4 cellular contexts compared by ENCODE assay signal in the genomic region with DNA sequence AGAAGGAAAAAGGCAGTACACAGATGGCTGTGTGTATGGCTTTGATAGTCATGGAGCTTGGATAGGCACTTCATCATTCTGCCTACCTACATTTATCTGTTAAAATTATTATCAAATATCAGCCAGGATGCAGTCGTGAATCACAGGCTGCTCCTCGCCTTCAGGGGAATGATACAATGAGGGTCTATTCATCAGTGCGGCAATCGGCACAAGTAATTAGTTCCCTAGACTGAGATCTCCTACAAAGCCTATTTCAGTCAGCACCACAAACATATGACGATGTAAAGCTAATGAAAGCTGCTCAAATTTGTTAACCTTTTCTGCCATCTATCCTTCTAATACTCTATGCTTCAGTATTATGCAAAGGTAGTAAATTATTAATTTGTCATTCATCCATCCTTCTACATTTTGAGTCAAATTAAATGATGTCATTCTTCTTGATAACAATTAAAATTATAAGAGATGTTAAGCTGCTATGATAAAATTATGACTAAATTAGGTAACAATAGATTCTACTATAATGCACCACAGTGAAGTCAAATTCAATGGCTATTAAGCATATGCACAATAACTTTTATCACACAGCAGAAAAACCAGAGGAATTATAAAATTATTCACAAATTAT.
TF ChIP-seq lines count a peak whose summit lies in the region.

No MANE protein-coding gene starts in this region.

TF ChIP-seq in SK-N-SH, 30 proteins besides CTCF, POLR2A, EP300 and RAD21:
- TF ChIP-seq, protein P1, sequence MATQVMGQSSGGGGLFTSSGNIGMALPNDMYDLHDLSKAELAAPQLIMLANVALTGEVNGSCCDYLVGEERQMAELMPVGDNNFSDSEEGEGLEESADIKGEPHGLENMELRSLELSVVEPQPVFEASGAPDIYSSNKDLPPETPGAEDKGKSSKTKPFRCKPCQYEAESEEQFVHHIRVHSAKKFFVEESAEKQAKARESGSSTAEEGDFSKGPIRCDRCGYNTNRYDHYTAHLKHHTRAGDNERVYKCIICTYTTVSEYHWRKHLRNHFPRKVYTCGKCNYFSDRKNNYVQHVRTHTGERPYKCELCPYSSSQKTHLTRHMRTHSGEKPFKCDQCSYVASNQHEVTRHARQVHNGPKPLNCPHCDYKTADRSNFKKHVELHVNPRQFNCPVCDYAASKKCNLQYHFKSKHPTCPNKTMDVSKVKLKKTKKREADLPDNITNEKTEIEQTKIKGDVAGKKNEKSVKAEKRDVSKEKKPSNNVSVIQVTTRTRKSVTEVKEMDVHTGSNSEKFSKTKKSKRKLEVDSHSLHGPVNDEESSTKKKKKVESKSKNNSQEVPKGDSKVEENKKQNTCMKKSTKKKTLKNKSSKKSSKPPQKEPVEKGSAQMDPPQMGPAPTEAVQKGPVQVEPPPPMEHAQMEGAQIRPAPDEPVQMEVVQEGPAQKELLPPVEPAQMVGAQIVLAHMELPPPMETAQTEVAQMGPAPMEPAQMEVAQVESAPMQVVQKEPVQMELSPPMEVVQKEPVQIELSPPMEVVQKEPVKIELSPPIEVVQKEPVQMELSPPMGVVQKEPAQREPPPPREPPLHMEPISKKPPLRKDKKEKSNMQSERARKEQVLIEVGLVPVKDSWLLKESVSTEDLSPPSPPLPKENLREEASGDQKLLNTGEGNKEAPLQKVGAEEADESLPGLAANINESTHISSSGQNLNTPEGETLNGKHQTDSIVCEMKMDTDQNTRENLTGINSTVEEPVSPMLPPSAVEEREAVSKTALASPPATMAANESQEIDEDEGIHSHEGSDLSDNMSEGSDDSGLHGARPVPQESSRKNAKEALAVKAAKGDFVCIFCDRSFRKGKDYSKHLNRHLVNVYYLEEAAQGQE (IDR thresholded peaks at IDR 0.05; ENCODE audit: low read depth, low read length), result no peak
- TF ChIP-seq GATA2 (CRISPR knock-in tag; IDR thresholded peaks at IDR 0.05), result 0 out of 2 replicates have a peak, but pooled peaks have one; percentile 32
TF ChIP-seq in SK-N-SH: peak in this region for 1.

TF ChIP-seq in SK-N-SH treated with all-trans-retinoic acid at 6 μM for 48 hours, 23 proteins besides CTCF, POLR2A, EP300 and RAD21 (continued from another document):
- TF ChIP-seq, protein P2, sequence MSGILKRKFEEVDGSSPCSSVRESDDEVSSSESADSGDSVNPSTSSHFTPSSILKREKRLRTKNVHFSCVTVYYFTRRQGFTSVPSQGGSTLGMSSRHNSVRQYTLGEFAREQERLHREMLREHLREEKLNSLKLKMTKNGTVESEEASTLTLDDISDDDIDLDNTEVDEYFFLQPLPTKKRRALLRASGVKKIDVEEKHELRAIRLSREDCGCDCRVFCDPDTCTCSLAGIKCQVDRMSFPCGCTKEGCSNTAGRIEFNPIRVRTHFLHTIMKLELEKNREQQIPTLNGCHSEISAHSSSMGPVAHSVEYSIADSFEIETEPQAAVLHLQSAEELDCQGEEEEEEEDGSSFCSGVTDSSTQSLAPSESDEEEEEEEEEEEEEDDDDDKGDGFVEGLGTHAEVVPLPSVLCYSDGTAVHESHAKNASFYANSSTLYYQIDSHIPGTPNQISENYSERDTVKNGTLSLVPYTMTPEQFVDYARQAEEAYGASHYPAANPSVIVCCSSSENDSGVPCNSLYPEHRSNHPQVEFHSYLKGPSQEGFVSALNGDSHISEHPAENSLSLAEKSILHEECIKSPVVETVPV (CRISPR knock-in tag; IDR thresholded peaks at IDR 0.05), result no peak
TF ChIP-seq in SK-N-SH treated with all-trans-retinoic acid at 6 μM for 48 hours: peak in this region for 0.

TF ChIP-seq in HEK293, 187 proteins besides CTCF, POLR2A, EP300 and RAD21:
- TF ChIP-seq ZNF707 (tag by site-specific recombination; IDR thresholded peaks at IDR 0.05), result no peak
- 0 out of 2 replicates have a peak, but pooled peaks have one; percentile 48 for TF ChIP-seq ZBTB17 (tag by site-specific recombination; IDR thresholded peaks at IDR 0.05)
- TF ChIP-seq ATF2 (tag by site-specific recombination; IDR thresholded peaks at IDR 0.05; ENCODE audit: low read depth), result peak; percentile 70
TF ChIP-seq in HEK293: peak in this region for 2.

TF ChIP-seq in K562, 482 proteins besides CTCF, POLR2A, EP300 and RAD21:
- TF ChIP-seq CGGBP1 (CRISPR knock-in tag; IDR thresholded peaks at IDR 0.05), result no peak
- TF ChIP-seq CAMTA2 (CRISPR knock-in tag; conservative IDR thresholded peaks at IDR 0.05), result no peak
- no peak for TF ChIP-seq BRD9 (IDR thresholded peaks at IDR 0.05; ENCODE audit: low read depth, partially characterized antibody)
- TF ChIP-seq TRIM24 (IDR thresholded peaks at IDR 0.05), result no peak
- no peak for TF ChIP-seq BACH1 (tag; IDR thresholded peaks at IDR 0.05)
- TF ChIP-seq, protein P3, sequence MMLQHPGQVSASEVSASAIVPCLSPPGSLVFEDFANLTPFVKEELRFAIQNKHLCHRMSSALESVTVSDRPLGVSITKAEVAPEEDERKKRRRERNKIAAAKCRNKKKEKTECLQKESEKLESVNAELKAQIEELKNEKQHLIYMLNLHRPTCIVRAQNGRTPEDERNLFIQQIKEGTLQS (IDR thresholded peaks at IDR 0.05), result peak; percentile 36; the same call in 1 of the 2 replicates
- TF ChIP-seq, protein P3 (CRISPR knock-in tag; conservative IDR thresholded peaks at IDR 0.05), result no peak
- no peak for TF ChIP-seq ZNF277 (CRISPR knock-in tag; IDR thresholded peaks at IDR 0.05; ENCODE audit: borderline replicate concordance)
